ENCODE assay signal across 8 cellular contexts in the genomic region with DNA sequence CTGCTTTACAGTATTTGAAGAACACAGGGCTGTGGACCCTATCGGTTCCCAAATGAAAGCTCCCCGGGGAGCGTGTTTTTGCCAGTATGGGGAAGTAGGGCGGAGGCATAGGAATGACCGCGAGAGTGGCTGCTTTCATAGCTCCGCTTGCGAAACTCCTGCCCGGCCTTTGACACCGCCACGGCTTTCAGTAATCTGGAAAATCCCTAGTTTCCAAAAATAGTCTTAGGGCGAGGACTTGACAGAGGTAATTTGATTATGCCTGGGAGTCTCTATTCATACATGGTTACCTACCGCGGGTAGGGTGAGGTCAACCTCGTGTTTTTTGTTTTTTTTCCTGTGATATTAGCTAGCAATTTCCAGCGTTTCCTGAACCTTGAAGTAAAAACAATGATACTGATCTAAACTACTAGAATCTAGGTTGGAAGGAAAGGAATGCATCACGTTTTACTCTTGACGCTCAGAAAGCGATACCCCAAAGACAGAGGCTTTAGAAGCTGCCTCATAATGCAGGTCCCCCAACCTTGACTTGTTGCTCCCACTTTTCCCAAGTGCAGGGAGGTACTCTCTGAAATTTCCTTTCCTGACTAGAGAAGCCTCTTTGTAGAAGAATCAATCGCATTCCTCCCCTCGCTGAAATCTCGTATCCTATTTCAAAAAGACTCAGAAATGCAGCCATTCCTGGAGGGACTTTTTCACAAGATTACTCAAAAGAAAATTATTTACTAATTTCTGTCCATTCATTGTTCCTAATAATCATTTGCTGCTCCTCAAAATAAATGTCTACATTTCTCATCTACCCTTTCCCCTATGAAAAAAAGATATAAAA. TPM values are rescaled to one million over a fixed set of nuclear protein-coding genes. Genes with fewer than 3 reads are reported as not detected.
DNase-seq lines count a peak whose midpoint lies in the region; ATAC-seq, FAIRE-seq and TF ChIP-seq lines count a peak whose summit lies in the region.

No MANE protein-coding gene starts in this region.

- H3K4me3 ChIP-seq in PC-9 (peak overlapping the region; percentile 93), cardiac muscle cell (peak overlapping the region; percentile 93), trophoblast cell (ENCODE audit: low read depth, low read length) (peak overlapping the region; percentile 99)

- peak overlapping the region; percentile 100 for H3K27ac ChIP-seq in PC-9
- peak overlapping the region; percentile 100 for H3K27ac ChIP-seq in cardiac muscle cell
- peak overlapping the region; percentile 96 for H3K27ac ChIP-seq in trophoblast cell (ENCODE audit: low read depth, low read length)

- peaks cover 64% of the 10 kb centered on the region for H3F3A ChIP-seq in PC-9 (ENCODE audit: insufficient read depth, low read depth)

- POLR2A ChIA-PET in PC-9 (lab: Charles Lee; ENCODE audit: unreplicated experiment) = interaction anchor here (0.5 to 3.0 kb wide), 18 partner anchors 10 to 1664 kb away, joined by 3 to 111 read pairs (median 4); a partner anchor contains a TSS

- FAIRE-seq in GM12892 (lab: Jason Lieb, UNC) = no peak

- H3K9me2 ChIP-seq in PC-9 (ENCODE audit: insufficient read depth) = no peaks in the 10 kb centered on the region

- no peak for TF ChIP-seq POLR2A in GM12892 (IDR thresholded peaks at IDR 0.05; ENCODE audit: low read depth, low read length)

- TSS peak; percentile 89 for BruUV-seq in PC-9 (replicated peaks; lab: Mats Ljungman, UMichigan)

- peaks cover 34% of the 10 kb centered on the region for H4K20me1 ChIP-seq in PC-9 (ENCODE audit: insufficient read depth)

- H3K9me3 ChIP-seq in PC-9 (ENCODE audit: insufficient read depth, low read depth) = no peaks in the 10 kb centered on the region
- no peaks in the 10 kb centered on the region for H3K9me3 ChIP-seq in cardiac muscle cell (ENCODE audit: low read depth)
- H3K9me3 ChIP-seq in trophoblast cell (ENCODE audit: insufficient read depth, low read depth, low read length) = peaks cover 2% of the 10 kb centered on the region

- H3K9me3 Mint-ChIP-seq in activated naive CD4-positive, alpha-beta T cell treated with anti-CD3 and anti-CD28 coated beads, Interleukin-2, amount 50 U/mL, for 72 hours = peaks cover 0 to 4% of the 10 kb centered on the region in 2 donors

- H2BK120ac ChIP-seq in trophoblast cell (ENCODE audit: insufficient read depth, low read length, poor library complexity) = peak overlapping the region; percentile 99

- no CpG with 5 or more reads among the region's 22 CpGs for whole genome bisulfite sequencing in trophoblast cell (ENCODE audit: extremely low coverage, insufficient coverage, insufficient read length)

- no peak overlapping the region for H2BK12ac ChIP-seq in trophoblast cell (ENCODE audit: low read length)

- peaks cover 14% of the 10 kb centered on the region for H3K79me1 ChIP-seq in trophoblast cell (ENCODE audit: low read length)

- peak overlapping the region; percentile 99 for H3K14ac ChIP-seq in trophoblast cell (ENCODE audit: low read length)

- H3K79me2 ChIP-seq in PC-9 (ENCODE audit: low read depth) = peaks cover 60% of the 10 kb centered on the region
- peaks cover 14% of the 10 kb centered on the region for H3K79me2 ChIP-seq in trophoblast cell (ENCODE audit: control insufficient read depth, insufficient read depth, low read length, poor library complexity)

- peak overlapping the region; percentile 99 for H4K12ac ChIP-seq in trophoblast cell (ENCODE audit: low read depth, low read length)

- H2AK5ac ChIP-seq in trophoblast cell (ENCODE audit: low read length) = no peak overlapping the region

- peak overlapping the region; percentile 100 for H3K18ac ChIP-seq in trophoblast cell (ENCODE audit: low read length)

- no peaks in the 10 kb centered on the region for H3K27me3 ChIP-seq in PC-9 (ENCODE audit: insufficient read depth, low read depth)
- H3K27me3 ChIP-seq in cardiac muscle cell = no peaks in the 10 kb centered on the region
- H3K27me3 ChIP-seq in trophoblast cell (ENCODE audit: insufficient read depth, low read length) = no peaks in the 10 kb centered on the region

- H3K4me1 ChIP-seq in PC-9 (replicated peaks; ENCODE audit: insufficient read depth) (peaks cover 42% of the 10 kb centered on the region), cardiac muscle cell (ENCODE audit: low read depth) (peaks cover 35% of the 10 kb centered on the region), trophoblast cell (ENCODE audit: control insufficient read depth in 1 of 2, insufficient read depth in 2 of 2, low read length in 2 of 2) (peaks cover 0 to 4% of the 10 kb centered on the region in 2 experiments)

- H3K36me3 ChIP-seq in PC-9 (ENCODE audit: low read depth) (peaks cover 34% of the 10 kb centered on the region), cardiac muscle cell (peaks cover 30% of the 10 kb centered on the region), trophoblast cell (ENCODE audit: control insufficient read depth in 1 of 2, insufficient read depth in 2 of 2, low read length in 2 of 2) (peaks cover 2 to 5% of the 10 kb centered on the region in 2 experiments)

- H2AFZ ChIP-seq in PC-9 (peak overlapping the region; percentile 76), trophoblast cell (ENCODE audit: insufficient read depth, low read length, poor library complexity) (peak overlapping the region; percentile 96)

- intact Hi-C loops in PC-9 (cut with micrococcal nuclease; ENCODE audit: unreplicated experiment) = loop anchor here (1.0 to 5.0 kb wide), 5 partner anchors 14 to 338 kb away; a partner anchor contains a TSS

- peak overlapping the region; percentile 97 for H2BK5ac ChIP-seq in trophoblast cell (ENCODE audit: low read depth, low read length, poor library complexity)

- DNase-seq in DMS79 (lab: John Stamatoyannopoulos, UW) (peak; percentile 43), HPDE6-E6E7 (ENCODE audit: extremely low spot score) (peak; percentile 56), PC-9 (peak; percentile 78 to 93), cardiac muscle cell (ENCODE audit: low read depth in 1 of 2, low spot score in 1 of 2) (peak; percentile 78 to 97), trophoblast cell (peak; percentile 96 to 99), GM12892 (ENCODE audit: insufficient read length) (no peak)
- peak in 1 of 2 donors; percentile 85 for DNase-seq in activated naive CD4-positive, alpha-beta T cell treated with anti-CD3 and anti-CD28 coated beads, Interleukin-2, amount 50 U/mL, for 72 hours (ENCODE audit: low spot score in 2 of 2)

- ATAC-seq in GM21381 (IDR thresholded peaks at IDR 0.05; ENCODE audit: unreplicated experiment) = peak; percentile 34
- ATAC-seq in activated naive CD4-positive, alpha-beta T cell treated with anti-CD3 and anti-CD28 coated beads, Interleukin-2, amount 50 U/mL, for 72 hours = peak; percentile 21 to 60

- peak overlapping the region; percentile 87 for H3K9ac ChIP-seq in trophoblast cell (ENCODE audit: low read length)

- peak overlapping the region; percentile 99 for H4K8ac ChIP-seq in trophoblast cell (ENCODE audit: low read depth, low read length)

- peak overlapping the region; percentile 98 to 100 for H3K27ac Mint-ChIP-seq in activated naive CD4-positive, alpha-beta T cell treated with anti-CD3 and anti-CD28 coated beads, Interleukin-2, amount 50 U/mL, for 72 hours

- H3K4me2 ChIP-seq in PC-9 = peak overlapping the region; percentile 96
- peak overlapping the region; percentile 75 for H3K4me2 ChIP-seq in trophoblast cell (ENCODE audit: low read length)

- TF ChIP-seq CTCF in PC-9 (conservative IDR thresholded peaks at IDR 0.05) (no peak), cardiac muscle cell (IDR thresholded peaks at IDR 0.05; ENCODE audit: low read depth, low read length) (no peak)

- CTCF ChIA-PET in PC-9 (lab: Charles Lee) = interaction anchor here (0.5 to 1.0 kb wide), 4 partner anchors 15 to 408 kb away, joined by 3 to 5 read pairs (median 3); no protein-coding TSS in a partner anchor

- H3K36me3 Mint-ChIP-seq in activated naive CD4-positive, alpha-beta T cell treated with anti-CD3 and anti-CD28 coated beads, Interleukin-2, amount 50 U/mL, for 72 hours = peaks cover 61 to 63% of the 10 kb centered on the region in 2 donors

- H3K4ac ChIP-seq in trophoblast cell (ENCODE audit: low read depth, low read length) = peak overlapping the region; percentile 90

- H3K23ac ChIP-seq in trophoblast cell (ENCODE audit: low read length) = no peak overlapping the region

- H4K91ac ChIP-seq in trophoblast cell (ENCODE audit: low read depth, low read length) = peak overlapping the region; percentile 99

RNA-seq across cellular contexts. Expression of a gene that starts 0.9 kb away (rescaled TPM):
- total RNA-seq in PC-9 (2021) (91.3 and 101 TPM in 2 replicates), cardiac muscle cell (142 and 223 TPM in 2 replicates)
- total RNA-seq in activated naive CD4-positive, alpha-beta T cell treated with anti-CD3 and anti-CD28 coated beads, Interleukin-2, amount 50 U/mL, for 72 hours = 100 to 1,000 TPM; 260 to 288 TPM
- 87.6 and 101 TPM in 2 replicates for polyA plus RNA-seq in cardiac muscle cell
- polyA plus RNA-seq in trophoblast cell (2013) = 56.5 and 56.9 TPM in 2 replicates
- polyA plus RNA-seq in GM12892 (2012; ENCODE audit: missing spikeins) = 103 TPM
